ENCODE assay signal across 10 cellular contexts in the genomic region with DNA sequence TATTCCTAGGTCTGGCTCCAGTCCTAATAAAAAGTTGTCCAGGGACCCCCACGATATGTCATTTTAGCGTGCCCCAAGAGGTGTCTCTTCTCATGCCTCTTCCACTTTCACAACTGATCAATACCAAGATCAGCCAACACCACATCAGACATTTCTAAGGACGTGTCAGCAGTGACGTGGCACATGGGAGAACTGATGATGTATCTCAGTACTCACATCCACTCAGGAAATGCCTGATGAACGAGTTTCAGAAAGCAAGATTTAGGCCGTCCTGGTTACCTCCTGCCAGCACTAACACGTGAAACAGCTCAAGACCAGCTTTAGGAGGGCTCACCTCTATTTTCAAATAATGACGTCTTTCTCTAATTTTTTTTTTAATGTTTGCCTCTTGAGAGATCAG. TPM values are rescaled to one million over a fixed set of nuclear protein-coding genes. Genes with fewer than 3 reads are reported as not detected.
DNase-seq lines count a peak whose midpoint lies in the region; ATAC-seq and TF ChIP-seq lines count a peak whose summit lies in the region.
"Had no signal": no experiment of that assay in that cellular context is flagged by ENCODE, and none has a peak within 500 bp of the region (broad histone marks: within the 10 kb centered on the region; RNA-seq: fewer than 3 reads in every experiment).

No MANE protein-coding gene starts in this region.

- no peak for TF ChIP-seq EP300 in suprapubic skin (IDR thresholded peaks at IDR 0.05)

- H3K9me3 Mint-ChIP-seq in activated T-helper 1 cell treated with anti-CD3 and anti-CD28 coated beads, Interleukin-12 subunit alpha, Interleukin-12 subunit beta, Interleukin-2, Interleukin-4 antibody, amounts not matched to agents 30 ng/mL and 10 ng/mL and 1 ng/mL, durations not matched to agents 14 hours and 24 hours and 36 hours: peaks cover 4% of the 10 kb centered on the region
- no peaks in the 10 kb centered on the region for H3K9me3 Mint-ChIP-seq in naive thymus-derived CD8-positive, alpha-beta T cell
- H3K9me3 Mint-ChIP-seq: naive B cell had no signal

- peak overlapping the region; percentile 51 for H3K27ac ChIP-seq in suprapubic skin

- H3K4me3 Mint-ChIP-seq in activated T-helper 1 cell treated with anti-CD3 and anti-CD28 coated beads, Interleukin-12 subunit alpha, Interleukin-12 subunit beta, Interleukin-2, Interleukin-4 antibody, amounts not matched to agents 30 ng/mL and 10 ng/mL and 1 ng/mL, durations not matched to agents 14 hours and 24 hours and 36 hours: peak overlapping the region; percentile 75
- H3K4me3 Mint-ChIP-seq in naive thymus-derived CD8-positive, alpha-beta T cell: peak overlapping the region; percentile 20 to 78 (median 72)

- no peaks in the 10 kb centered on the region for H3K27me3 Mint-ChIP-seq in activated T-helper 1 cell treated with anti-CD3 and anti-CD28 coated beads, Interleukin-12 subunit alpha, Interleukin-12 subunit beta, Interleukin-2, Interleukin-4 antibody, amounts not matched to agents 30 ng/mL and 10 ng/mL and 1 ng/mL, durations not matched to agents 14 hours and 24 hours and 36 hours (ENCODE audit: insufficient read depth)
- no peaks in the 10 kb centered on the region for H3K27me3 Mint-ChIP-seq in naive thymus-derived CD8-positive, alpha-beta T cell
- H3K27me3 Mint-ChIP-seq: naive B cell had no signal

- H3K36me3 ChIP-seq in suprapubic skin: no peaks in the 10 kb centered on the region

- H3K27me3 ChIP-seq in suprapubic skin: no peaks in the 10 kb centered on the region

- ATAC-seq in naive thymus-derived CD8-positive, alpha-beta T cell: peak; percentile 74 to 90
- ATAC-seq in GM21528 (IDR thresholded peaks at IDR 0.05; ENCODE audit: low FRiP score, unreplicated experiment): no peak

- TF ChIP-seq POLR2A in suprapubic skin (IDR thresholded peaks at IDR 0.05): no peak
- TF ChIP-seq POLR2A in lower leg skin (IDR thresholded peaks at IDR 0.05): no peak

- H3K4me3 ChIP-seq in suprapubic skin: no peak overlapping the region
- H3K4me3 ChIP-seq in lower leg skin (ENCODE audit: low read depth, poor library complexity, severe bottlenecking): no peak overlapping the region

- 74% methylated on average over 8 of the region's 8 CpGs for WGBS in suprapubic skin
- 74% methylated on average over 8 of the region's 8 CpGs for WGBS in lower leg skin, 2 donors

- intact Hi-C loops in activated T-helper 1 cell treated with anti-CD3 and anti-CD28 coated beads, Interleukin-12 subunit alpha, Interleukin-12 subunit beta, Interleukin-2, Interleukin-4 antibody, amounts not matched to agents 30 ng/mL and 10 ng/mL and 1 ng/mL, durations not matched to agents 14 hours and 24 hours and 36 hours (cut with micrococcal nuclease): loop anchor here (1.0 to 10.0 kb wide), 5 partner anchors 385 to 1187 kb away; a partner anchor contains a TSS
- intact Hi-C loops in lower leg skin (cut with DNase I; ENCODE audit: low total_unique reads): no loop called here

- TF ChIP-seq CTCF in suprapubic skin (IDR thresholded peaks at IDR 0.05): no peak
- TF ChIP-seq CTCF in lower leg skin (IDR thresholded peaks at IDR 0.05): no peak

- peak; percentile 72 for DNase-seq in activated naive CD4-positive, alpha-beta T cell treated with Interleukin-2 at 50 U/mL for 16 hours
- DNase-seq in activated naive CD4-positive, alpha-beta T cell (lab: John Stamatoyannopoulos, UW): no peak
- DNase-seq in activated T-helper 1 cell treated with anti-CD3 and anti-CD28 coated beads, Interleukin-12 subunit alpha, Interleukin-12 subunit beta, Interleukin-2, Interleukin-4 antibody, amounts not matched to agents 30 ng/mL and 10 ng/mL and 1 ng/mL, durations not matched to agents 14 hours and 24 hours and 36 hours (ENCODE audit: low spot score): peak; percentile 73
- DNase-seq in naive thymus-derived CD8-positive, alpha-beta T cell: peak in 7 of 10 donors; percentile 30 to 68 (median 46)
- DNase-seq in suprapubic skin (ENCODE audit: low spot score in 2 of 2) (no peak), GM19240 (ENCODE audit: insufficient read length, low spot score) (no peak), lower leg skin (ENCODE audit: low spot score in 2 of 2) (no peak)
- DNase-seq: naive B cell, NCI-H345 had no signal

- H3K27ac Mint-ChIP-seq in activated T-helper 1 cell treated with anti-CD3 and anti-CD28 coated beads, Interleukin-12 subunit alpha, Interleukin-12 subunit beta, Interleukin-2, Interleukin-4 antibody, amounts not matched to agents 30 ng/mL and 10 ng/mL and 1 ng/mL, durations not matched to agents 14 hours and 24 hours and 36 hours: peak overlapping the region; percentile 71
- peak overlapping the region; percentile 52 to 91 (median 86) for H3K27ac Mint-ChIP-seq in naive thymus-derived CD8-positive, alpha-beta T cell

- peaks cover 23% of the 10 kb centered on the region for H3K36me3 Mint-ChIP-seq in activated T-helper 1 cell treated with anti-CD3 and anti-CD28 coated beads, Interleukin-12 subunit alpha, Interleukin-12 subunit beta, Interleukin-2, Interleukin-4 antibody, amounts not matched to agents 30 ng/mL and 10 ng/mL and 1 ng/mL, durations not matched to agents 14 hours and 24 hours and 36 hours (ENCODE audit: low read depth)
- peaks cover 0 to 3% (median 0%) of the 10 kb centered on the region in 3 donors for H3K36me3 Mint-ChIP-seq in naive thymus-derived CD8-positive, alpha-beta T cell
- H3K36me3 Mint-ChIP-seq: naive B cell had no signal

- no peaks in the 10 kb centered on the region for H3K9me3 ChIP-seq in suprapubic skin

- POLR2A ChIA-PET in naive thymus-derived CD8-positive, alpha-beta T cell (lab: Charles Lee): no interaction called here

- peaks cover 79% of the 10 kb centered on the region for H3K4me1 Mint-ChIP-seq in activated T-helper 1 cell treated with anti-CD3 and anti-CD28 coated beads, Interleukin-12 subunit alpha, Interleukin-12 subunit beta, Interleukin-2, Interleukin-4 antibody, amounts not matched to agents 30 ng/mL and 10 ng/mL and 1 ng/mL, durations not matched to agents 14 hours and 24 hours and 36 hours (ENCODE audit: low read depth)
- H3K4me1 Mint-ChIP-seq in naive thymus-derived CD8-positive, alpha-beta T cell: peaks cover 38 to 82% (median 73%) of the 10 kb centered on the region in 4 donors

- H3K4me1 ChIP-seq in suprapubic skin: peaks cover 57% of the 10 kb centered on the region

RNA-seq across cellular contexts. Expression of a gene that starts 19.6 kb away (rescaled TPM):
- 46.0 and 48.7 TPM in 2 replicates for total RNA-seq in activated T-helper 1 cell treated with anti-CD3 and anti-CD28 coated beads, Interleukin-12 subunit alpha, Interleukin-12 subunit beta, Interleukin-2, Interleukin-4 antibody, amounts not matched to agents 30 ng/mL and 10 ng/mL and 1 ng/mL, durations not matched to agents 14 hours and 24 hours and 36 hours
- 10 to 100 TPM; 28.9 to 31.3 TPM for total RNA-seq in naive thymus-derived CD8-positive, alpha-beta T cell
- 10 to 100 TPM; 19.3 to 25.7 (median 20.5) TPM for polyA plus RNA-seq in naive thymus-derived CD8-positive, alpha-beta T cell
- total RNA-seq in suprapubic skin (10 to 100 TPM; 66.8 to 86.5 (median 75.9) TPM), lower leg skin (100 to 1,000 TPM in 1 of 4 donors, 10 to 100 TPM in 3; 59.5 to 117 (median 80.9) TPM)

Comparison
In these comparisons a context has a peak if more than half of its experiments do, and no peak if none do; other contexts are left out.
1. DNase-seq: peak in activated naive CD4-positive, alpha-beta T cell treated with Interleukin-2 at 50 U/mL for 16 hours (single experiment), activated T-helper 1 cell treated with anti-CD3 and anti-CD28 coated beads, Interleukin-12 subunit alpha, Interleukin-12 subunit beta, Interleukin-2, Interleukin-4 antibody, amounts not matched to agents 30 ng/mL and 10 ng/mL and 1 ng/mL, durations not matched to agents 14 hours and 24 hours and 36 hours (single experiment) and naive thymus-derived CD8-positive, alpha-beta T cell (7 of 10); none in activated naive CD4-positive, alpha-beta T cell (0 of 4), suprapubic skin (0 of 2), GM19240 (single experiment) and lower leg skin (0 of 2).